15 cellular contexts compared by ENCODE assay signal in the genomic region with DNA sequence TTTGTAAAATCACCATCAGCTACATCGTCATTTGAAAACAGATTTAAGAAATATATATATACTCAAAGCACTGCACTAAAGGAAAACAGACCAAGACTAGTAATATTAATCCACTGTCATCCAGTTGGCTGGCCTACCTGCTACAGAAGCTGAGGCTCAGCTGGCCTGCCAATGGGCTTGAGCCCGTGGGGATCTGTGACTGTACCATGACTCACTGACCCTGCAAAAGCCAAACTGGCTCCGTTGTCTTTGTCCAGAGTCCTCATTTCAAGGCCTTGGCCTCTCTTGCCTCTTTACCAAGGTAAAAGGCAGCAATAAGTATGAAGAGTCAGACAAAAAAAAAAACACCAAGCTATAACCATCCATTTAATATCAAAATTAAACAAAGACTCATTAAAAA.
DNase-seq lines count a peak whose midpoint lies in the region; ATAC-seq and TF ChIP-seq lines count a peak whose summit lies in the region.
"Had no signal": no experiment of that assay in that cellular context is flagged by ENCODE, and none has a peak within 500 bp of the region (broad histone marks: within the 10 kb centered on the region; RNA-seq: fewer than 3 reads in every experiment).

No MANE protein-coding gene starts in this region.

- no peak for ATAC-seq in HG03045 (IDR thresholded peaks at IDR 0.05; ENCODE audit: unreplicated experiment)
- ATAC-seq: esophagus mucosa had no signal

- CTCF ChIA-PET in RWPE1 (lab: Yijun Ruan, JAX), result no interaction called here

- TF ChIP-seq POLR2A in erythroblast (IDR thresholded peaks at IDR 0.05; ENCODE audit: low read length), result no peak

- POLR2A ChIA-PET in RWPE1 (lab: Yijun Ruan, JAX; ENCODE audit: low non-redundant PET), result no interaction called here

- peak; percentile 56 for DNase-seq in GM03348 (ENCODE audit: low spot score)
- DNase-seq in RWPE1 (ENCODE audit: low spot score), result peak; percentile 57
- DNase-seq in fibroblast of gingiva (ENCODE audit: low read depth), result peak; percentile 40
- peak; percentile 70 for DNase-seq in myocyte (ENCODE audit: low read depth)
- DNase-seq in erythroblast (lab: John Stamatoyannopoulos, UW), result no peak
- DNase-seq in pons (ENCODE audit: low spot score), result no peak
- DNase-seq in activated CD4-positive, alpha-beta T cell treated with anti-CD3 and anti-CD28 coated beads for 4 hours, result no peak
- DNase-seq: activated CD4-positive, alpha-beta T cell treated with anti-CD3 and anti-CD28 coated beads, Interleukin-2, amount 50 U/mL, for 1 hour; GDM1; kidney glomerular epithelial cell; substantia nigra had no signal

- no peak for TF ChIP-seq CTCF in RWPE1 (conservative IDR thresholded peaks at IDR 0.05; ENCODE audit: low read depth)

- no peak overlapping the region for H3K27ac ChIP-seq in RWPE1
- H3K27ac ChIP-seq: C4-2B, cardiac muscle cell had no signal

Comparison
In these comparisons a context has a peak if more than half of its experiments do, and no peak if none do; other contexts are left out.
1. DNase-seq: peak in GM03348 (single experiment), RWPE1 (single experiment), fibroblast of gingiva (single experiment) and myocyte (single experiment); none in erythroblast (0 of 2), pons (single experiment) and activated CD4-positive, alpha-beta T cell treated with anti-CD3 and anti-CD28 coated beads for 4 hours (0 of 2).